ENCODE assay signal across 8 cellular contexts in genomic region chr7:56051053-56051338, GRCh38. TPM values are rescaled to one million over a fixed set of nuclear protein-coding genes. Genes with fewer than 3 reads are reported as not detected.
A peak's percentile ranks its signal among the peaks of the same experiment; 100 is the strongest.
DNase-seq lines count a peak whose midpoint lies in the region; ATAC-seq, FAIRE-seq and TF ChIP-seq lines count a peak whose summit lies in the region.

No MANE protein-coding gene starts in this region.

- H3K9ac ChIP-seq in adipocyte (ENCODE audit: low read length) = peak overlapping the region; percentile 97
- peak overlapping the region; percentile 57 to 99 for H3K9ac ChIP-seq in kidney (ENCODE audit: low read length in 2 of 2)

- peaks cover 30% of the 10 kb centered on the region for H3K36me3 ChIP-seq in adipocyte (ENCODE audit: control insufficient read depth, insufficient read depth, low read length, severe bottlenecking)
- peaks cover 12 to 18% of the 10 kb centered on the region in 2 donors for H3K36me3 ChIP-seq in kidney (ENCODE audit: control insufficient read depth in 1 of 2, insufficient read depth in 2 of 2, low read length in 2 of 2)
- H3K36me3 ChIP-seq in suprapubic skin = peaks cover 33% of the 10 kb centered on the region

- DNase-seq in NCI-H748 treated with DMSO at 0.1 percent for 48 hours (lab: John Stamatoyannopoulos, UW) (peak; percentile 77), NCI-H748 (lab: John Stamatoyannopoulos, UW; ENCODE audit: unreplicated experiment) (no peak), adipocyte (ENCODE audit: low read depth) (no peak), kidney (no peak), suprapubic skin (ENCODE audit: low spot score in 2 of 2) (no peak), A172 (ENCODE audit: low spot score) (no peak)

- no peak for ATAC-seq in esophagus mucosa
- ATAC-seq in HG02970 (IDR thresholded peaks at IDR 0.05; ENCODE audit: low FRiP score, unreplicated experiment) = no peak

- 0% methylated on average over 9 of the region's 9 CpGs for WGBS in suprapubic skin

- TF ChIP-seq EP300 in suprapubic skin (IDR thresholded peaks at IDR 0.05) = no peak

- H3K4me1 ChIP-seq in adipocyte (ENCODE audit: control insufficient read depth, insufficient read depth, low read length) (peaks cover 34% of the 10 kb centered on the region), kidney (ENCODE audit: control insufficient read depth in 1 of 2, insufficient read depth in 1 of 2, low read depth in 1 of 2, low read length in 2 of 2) (peaks cover 9 to 18% of the 10 kb centered on the region in 2 donors), suprapubic skin (peaks cover 23% of the 10 kb centered on the region)

- peak overlapping the region; percentile 83 to 95 for H3K27ac ChIP-seq in kidney (ENCODE audit: low read depth in 2 of 2, low read length in 2 of 2)
- H3K27ac ChIP-seq in suprapubic skin = peak overlapping the region; percentile 94

- TF ChIP-seq CTCF in kidney (IDR thresholded peaks at IDR 0.05; ENCODE audit: borderline replicate concordance, extremely low read depth, insufficient read depth) (no peak), suprapubic skin (IDR thresholded peaks at IDR 0.05) (no peak)

- H3K9me3 ChIP-seq in adipocyte (ENCODE audit: control insufficient read depth, low read length) (no peaks in the 10 kb centered on the region), kidney (ENCODE audit: control insufficient read depth in 1 of 2, low read length in 2 of 2) (no peaks in the 10 kb centered on the region), suprapubic skin (no peaks in the 10 kb centered on the region)

- H3K4me3 ChIP-seq in adipocyte (ENCODE audit: low read length) (peak overlapping the region; percentile 96), kidney (ENCODE audit: low read length in 2 of 2) (peak overlapping the region; percentile 83 to 92), suprapubic skin (peak overlapping the region; percentile 97)

- intact Hi-C loops in kidney (cut with DNase I) = no loop called here

- no peak for TF ChIP-seq POLR2A in suprapubic skin (IDR thresholded peaks at IDR 0.05)

- H3K27me3 ChIP-seq in adipocyte (replicated peaks; ENCODE audit: control insufficient read depth, insufficient read depth, low read length) = no peaks in the 10 kb centered on the region
- no peaks in the 10 kb centered on the region for H3K27me3 ChIP-seq in suprapubic skin

- no peak for FAIRE-seq in kidney (lab: Jason Lieb, UNC)

RNA-seq across cellular contexts. Expression of gene PSPH, which starts 0.2 kb away (rescaled TPM):
- total RNA-seq in kidney (9.0 TPM), suprapubic skin (10 to 100 TPM in 3 of 4 donors, 1 to 10 TPM in 1; 4.1 to 19.2 (median 14.1) TPM), esophagus mucosa (27.5 TPM)
- polyA plus RNA-seq in kidney (ENCODE audit: insufficient read depth, low read depth, low replicate concordance) = 17.8 TPM
- total RNA-seq in A172 (2014; rRNA removed; shearing (Covaris generic)) = 98.8 and 102 TPM in 2 replicates

RNA-seq across cellular contexts. Expression of gene CCT6A, which starts 0.6 kb away (rescaled TPM):
- total RNA-seq in kidney = 92.8 TPM
- polyA plus RNA-seq in kidney (ENCODE audit: insufficient read depth, low read depth, low replicate concordance) = 124 TPM
- 10 to 100 TPM; 80.6 to 97.4 (median 88.8) TPM for total RNA-seq in suprapubic skin
- 81.3 TPM for total RNA-seq in esophagus mucosa
- total RNA-seq in A172 (2014; rRNA removed; shearing (Covaris generic)) = 538 and 632 TPM in 2 replicates

RNA-seq across cellular contexts. Expression of gene SUMF2, which starts 13.1 kb away (rescaled TPM):
- total RNA-seq in kidney (202 TPM), suprapubic skin (100 to 1,000 TPM in 2 of 4 donors, 10 to 100 TPM in 2; 93.4 to 134 (median 113) TPM), esophagus mucosa (91.7 TPM)
- polyA plus RNA-seq in kidney (ENCODE audit: insufficient read depth, low read depth, low replicate concordance) = 175 TPM
- 112 and 128 TPM in 2 replicates for total RNA-seq in A172 (2014; rRNA removed; shearing (Covaris generic))

RNA-seq across cellular contexts. Expression of gene PHKG1, which starts 41.8 kb away (rescaled TPM):
- total RNA-seq in kidney (0.91 TPM), suprapubic skin (1 to 10 TPM in 3 of 4 donors, under 1 TPM in 1; 0.64 to 5.2 (median 2.5) TPM), esophagus mucosa (0.88 TPM)
- not detected for polyA plus RNA-seq in kidney (ENCODE audit: insufficient read depth, low read depth, low replicate concordance)
- 0.28 TPM in 1 of 2 replicates, not detected in the other for total RNA-seq in A172 (2014; rRNA removed; shearing (Covaris generic))

RNA-seq across cellular contexts. Expression of gene CHCHD2, which starts 55.3 kb away (rescaled TPM):
- total RNA-seq in kidney (261 TPM), suprapubic skin (100 to 1,000 TPM; 192 to 382 (median 301) TPM), esophagus mucosa (387 TPM)
- 763 TPM for polyA plus RNA-seq in kidney (ENCODE audit: insufficient read depth, low read depth, low replicate concordance)
- total RNA-seq in A172 (2014; rRNA removed; shearing (Covaris generic)) = 849 and 881 TPM in 2 replicates
